20 cellular contexts compared by ENCODE assay signal in the genomic region with DNA sequence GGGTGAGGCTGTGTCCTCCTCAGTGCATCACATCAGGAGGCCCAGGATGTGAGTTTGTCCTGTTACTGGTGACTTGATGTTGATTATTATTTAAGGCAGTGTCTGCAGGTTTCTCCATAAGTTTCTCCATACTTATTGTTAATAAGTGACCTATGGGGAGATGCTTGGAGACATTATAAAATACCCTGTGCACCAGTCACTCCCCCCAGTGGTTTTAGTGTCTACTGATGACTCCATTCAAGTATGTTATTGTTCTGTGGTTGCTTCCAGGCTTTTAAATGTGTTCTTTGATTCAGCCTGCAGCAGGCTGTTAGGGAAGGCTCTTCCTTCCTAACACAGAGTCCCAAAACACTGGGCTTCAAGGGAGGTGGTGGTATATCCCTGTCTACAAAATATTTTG. TPM values are rescaled to one million over a fixed set of nuclear protein-coding genes. Genes with fewer than 3 reads are reported as not detected.
"Had no signal": no experiment of that assay in that cellular context is flagged by ENCODE, and none has a peak within 500 bp of the region (broad histone marks: within the 10 kb centered on the region; RNA-seq: fewer than 3 reads in every experiment).

No MANE protein-coding gene starts in this region.

- H3K4me2 ChIP-seq: smooth muscle cell had no signal

- H3K4me3 ChIP-seq: ascending aorta, colonic mucosa, right atrium auricular region, smooth muscle cell, suprapubic skin had no signal

- H3K27ac ChIP-seq: ascending aorta, colonic mucosa, foreskin keratinocyte, neutrophil, right atrium auricular region had no signal

- H3K4me1 ChIP-seq: colonic mucosa, foreskin keratinocyte had no signal

- H3K27me3 ChIP-seq: ascending aorta, colonic mucosa, foreskin keratinocyte, neutrophil, right atrium auricular region, suprapubic skin had no signal

- ATAC-seq: activated CD4-positive, alpha-beta T cell treated with anti-CD3 and anti-CD28 coated beads for 36 hours; foreskin keratinocyte; left ventricle myocardium superior; natural killer cell; T-helper 17 cell had no signal

- DNase-seq: activated CD4-positive, alpha-beta memory T cell treated with anti-CD3 and anti-CD28 coated beads, Interleukin-2, amount 10 ng/mL, durations not matched to agents 7 days and 5 days; activated CD4-positive, alpha-beta T cell treated with anti-CD3 and anti-CD28 coated beads for 36 hours; activated naive CD4-positive, alpha-beta T cell treated with anti-CD3 and anti-CD28 coated beads, Interleukin-2, amount 10 ng/mL, durations not matched to agents 7 days and 5 days; activated T-cell treated with anti-CD3 and anti-CD28 coated beads, Interleukin-2, amount 50 U/mL, for 24 hours; colonic mucosa; effector CD8-positive, alpha-beta T cell; foreskin keratinocyte; left ventricle myocardium superior; mesendoderm; natural killer cell; stimulated activated CD4-positive, alpha-beta T cell treated with anti-CD3 and anti-CD28 coated beads, Interleukin-4, amount 100 ng/mL, for 4 hours; stimulated activated CD8-positive, alpha-beta memory T cell treated with anti-CD3 and anti-CD28 coated beads, Interleukin-4, amount 100 ng/mL, for 48 hours; stimulated activated naive CD4-positive, alpha-beta T cell treated with Interleukin-2 at 50 U/mL for 16 hours; T-helper 17 cell had no signal

- H3K9me3 ChIP-seq: ascending aorta, colonic mucosa, neutrophil, right atrium auricular region, suprapubic skin had no signal

- H3K36me3 ChIP-seq: ascending aorta, colonic mucosa, neutrophil, right atrium auricular region, suprapubic skin had no signal

RNA-seq across cellular contexts. Expression of a gene that starts 36.5 kb away (rescaled TPM):
- total RNA-seq: activated CD4-positive, alpha-beta memory T cell treated with anti-CD3 and anti-CD28 coated beads, Interleukin-2, amount 10 ng/mL, durations not matched to agents 7 days and 5 days; activated CD4-positive, alpha-beta T cell treated with anti-CD3 and anti-CD28 coated beads for 36 hours; ascending aorta; cardiac septum; colonic mucosa; foreskin keratinocyte; left ventricle myocardium superior; natural killer cell; right atrium auricular region; smooth muscle cell; suprapubic skin; T-helper 17 cell had no signal
- polyA plus RNA-seq: foreskin keratinocyte, smooth muscle cell had no signal

RNA-seq across cellular contexts. Expression of a gene that starts 46.7 kb away (rescaled TPM):
- total RNA-seq: activated CD4-positive, alpha-beta memory T cell treated with anti-CD3 and anti-CD28 coated beads, Interleukin-2, amount 10 ng/mL, durations not matched to agents 7 days and 5 days; activated CD4-positive, alpha-beta T cell treated with anti-CD3 and anti-CD28 coated beads for 36 hours; ascending aorta; cardiac septum; colonic mucosa; foreskin keratinocyte; left ventricle myocardium superior; natural killer cell; right atrium auricular region; smooth muscle cell; suprapubic skin; T-helper 17 cell had no signal
- polyA plus RNA-seq: foreskin keratinocyte, smooth muscle cell had no signal
